Comparison of ENCODE assay signal across 9 cellular contexts in genomic region chr10:6530211-6530840, GRCh38. TPM values are rescaled to one million over a fixed set of nuclear protein-coding genes. Genes with fewer than 3 reads are reported as not detected.
A peak's percentile ranks its signal among the peaks of the same experiment; 100 is the strongest.
DNase-seq lines count a peak whose midpoint lies in the region; ATAC-seq and TF ChIP-seq lines count a peak whose summit lies in the region.
"Had no signal": no experiment of that assay in that cellular context is flagged by ENCODE, and none has a peak within 500 bp of the region (broad histone marks: within the 10 kb centered on the region; RNA-seq: fewer than 3 reads in every experiment).

No MANE protein-coding gene starts in this region.

- H3K36me3 Mint-ChIP-seq in type B pancreatic cell = no peaks in the 10 kb centered on the region

- no peak for TF ChIP-seq CTCF in type B pancreatic cell (conservative IDR thresholded peaks at IDR 0.05)

- no peak overlapping the region for H3K27ac Mint-ChIP-seq in type B pancreatic cell
- H3K27ac Mint-ChIP-seq: B cell had no signal

- no peaks in the 10 kb centered on the region for H3K9me3 Mint-ChIP-seq in type B pancreatic cell

- no peak overlapping the region for H3K4me3 Mint-ChIP-seq in type B pancreatic cell
- H3K4me3 Mint-ChIP-seq: B cell had no signal

- H3K4me1 Mint-ChIP-seq in type B pancreatic cell (ENCODE audit: unreplicated experiment) = no peaks in the 10 kb centered on the region
- H3K4me1 Mint-ChIP-seq: B cell had no signal

- CTCF ChIA-PET in HEK293T (lab: Yijun Ruan, JAX) = interaction anchor here (0.8 kb wide), 1 partner anchor 85 kb away, joined by 3 read pairs; no protein-coding TSS in a partner anchor

- DNase-seq in T follicular helper cell (ENCODE audit: low read depth) (peak; percentile 67), HEK293T (ENCODE audit: extremely low spot score) (no peak), type B pancreatic cell (ENCODE audit: extremely low spot score, unreplicated experiment) (no peak)
- DNase-seq in activated CD8-positive, alpha-beta memory T cell treated with anti-CD3 and anti-CD28 coated beads, Interleukin-2, amount 50 U/mL, for 48 hours = peak; percentile 81
- peak; percentile 42 for DNase-seq in effector CD8-positive, alpha-beta T cell (lab: John Stamatoyannopoulos, UW)
- peak; percentile 42 for DNase-seq in stimulated activated CD8-positive, alpha-beta memory T cell treated with anti-CD3 and anti-CD28 coated beads, Interleukin-12 subunit alpha, Interleukin-12 subunit beta, amount 100 ng/mL, for 1 hour (ENCODE audit: low read depth)

- H3K27me3 Mint-ChIP-seq in type B pancreatic cell = peaks cover 9% of the 10 kb centered on the region

- ATAC-seq in GM21717 (IDR thresholded peaks at IDR 0.05; ENCODE audit: unreplicated experiment) = no peak
- ATAC-seq in SK-N-SH treated with all-trans-retinoic acid at 6 μM for 48 hours = no peak

- POLR2A ChIA-PET in HEK293T (lab: Yijun Ruan, JAX) = no interaction called here

TF ChIP-seq in HEK293T, 16 proteins besides CTCF, POLR2A, EP300 and RAD21:
- TF ChIP-seq TARDBP (IDR thresholded peaks at IDR 0.05) (no peak), ELF4 (IDR thresholded peaks at IDR 0.05) (no peak), L3MBTL2 (conservative IDR thresholded peaks at IDR 0.05) (no peak), CTBP1 (IDR thresholded peaks at IDR 0.05; ENCODE audit: borderline replicate concordance) (no peak), BHLHE40 (IDR thresholded peaks at IDR 0.05; ENCODE audit: borderline replicate concordance) (no peak), LEF1 (IDR thresholded peaks at IDR 0.05; ENCODE audit: borderline replicate concordance) (no peak), NFRKB (IDR thresholded peaks at IDR 0.05) (no peak), ZNF384 (IDR thresholded peaks at IDR 0.05) (no peak), ARNT (IDR thresholded peaks at IDR 0.05) (no peak), FOXK2 (IDR thresholded peaks at IDR 0.05) (no peak)
TF ChIP-seq in HEK293T: peak in this region for 0.

TF ChIP-seq in SK-N-SH treated with all-trans-retinoic acid at 6 μM for 48 hours, 23 proteins besides CTCF, POLR2A, EP300 and RAD21:
- TF ChIP-seq PPARA (CRISPR knock-in tag; IDR thresholded peaks at IDR 0.05; ENCODE audit: borderline replicate concordance) = no peak
- no peak for TF ChIP-seq SNAI2 (CRISPR knock-in tag; IDR thresholded peaks at IDR 0.05)
- TF ChIP-seq TCF4 (CRISPR knock-in tag; IDR thresholded peaks at IDR 0.05; ENCODE audit: borderline replicate concordance) = no peak
- TF ChIP-seq TSHZ2 (CRISPR knock-in tag; IDR thresholded peaks at IDR 0.05) = no peak
- TF ChIP-seq BACH2 (CRISPR knock-in tag; IDR thresholded peaks at IDR 0.05; ENCODE audit: borderline replicate concordance) = no peak
- TF ChIP-seq ZFP30 (CRISPR knock-in tag; IDR thresholded peaks at IDR 0.05) = no peak
- no peak for TF ChIP-seq ZC3H10 (CRISPR knock-in tag; IDR thresholded peaks at IDR 0.05)
- TF ChIP-seq ISL1 (CRISPR knock-in tag; IDR thresholded peaks at IDR 0.05) = no peak
- TF ChIP-seq GLIS3 (CRISPR knock-in tag; IDR thresholded peaks at IDR 0.05) = no peak

RNA-seq across cellular contexts. Expression of gene PRKCQ, which starts 49.8 kb away (rescaled TPM):
- 1.6 and 2.0 TPM in 2 replicates for total RNA-seq in type B pancreatic cell (ENCODE audit: low replicate concordance)

Comparison
In these comparisons a context has a peak if more than half of its experiments do, and no peak if none do; other contexts are left out.
1. DNase-seq: peak in T follicular helper cell (single experiment), activated CD8-positive, alpha-beta memory T cell treated with anti-CD3 and anti-CD28 coated beads, Interleukin-2, amount 50 U/mL, for 48 hours (single experiment), effector CD8-positive, alpha-beta T cell (single experiment) and stimulated activated CD8-positive, alpha-beta memory T cell treated with anti-CD3 and anti-CD28 coated beads, Interleukin-12 subunit alpha, Interleukin-12 subunit beta, amount 100 ng/mL, for 1 hour (single experiment); none in HEK293T (single experiment) and type B pancreatic cell (single experiment).